Comparison of ENCODE assay signal across 27 cellular contexts in the genomic region with DNA sequence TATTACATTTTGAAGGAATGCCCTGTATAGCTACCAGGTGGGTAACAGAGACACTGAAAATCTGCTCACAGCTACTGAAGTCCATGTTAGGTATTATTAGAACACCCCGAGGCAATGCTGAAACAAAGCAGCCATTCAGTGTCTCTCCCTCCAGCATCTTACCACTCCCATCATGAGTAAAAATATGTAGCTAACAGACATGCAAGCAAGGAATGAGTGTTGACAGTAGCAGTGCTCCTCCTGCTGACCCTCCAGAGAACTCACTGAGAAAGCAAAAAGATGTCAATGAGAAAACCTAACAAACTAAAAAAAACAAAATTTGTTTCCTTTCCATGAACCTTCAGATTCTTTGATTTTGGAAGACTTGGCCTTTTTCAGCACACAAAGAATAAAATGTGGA.
DNase-seq lines count a peak whose midpoint lies in the region; ATAC-seq and TF ChIP-seq lines count a peak whose summit lies in the region.
"Had no signal": no experiment of that assay in that cellular context is flagged by ENCODE, and none has a peak within 500 bp of the region (broad histone marks: within the 10 kb centered on the region; RNA-seq: fewer than 3 reads in every experiment).

No MANE protein-coding gene starts in this region.

- no peaks in the 10 kb centered on the region for H3K36me3 ChIP-seq in neural cell (ENCODE audit: insufficient read depth, low read length)
- no peaks in the 10 kb centered on the region for H3K36me3 ChIP-seq in transverse colon
- H3K36me3 ChIP-seq: breast epithelium, neutrophil, prostate gland, thyroid gland had no signal

- H4K5ac ChIP-seq in H9 (ENCODE audit: insufficient read length, low read depth, low read length), result no peak overlapping the region

- no peak overlapping the region for H3K23ac ChIP-seq in H9 (ENCODE audit: insufficient read length, low read depth, low read length)

- H3K14ac ChIP-seq in H9 (ENCODE audit: insufficient read depth, low read length), result no peak overlapping the region

- H3F3A ChIP-seq in neural cell (ENCODE audit: insufficient read depth, low read length, poor library complexity, severe bottlenecking), result no peaks in the 10 kb centered on the region

- H3K79me2 ChIP-seq in H9 (ENCODE audit: insufficient read depth, low read length), result no peaks in the 10 kb centered on the region
- H3K79me2 ChIP-seq in neural cell (replicated peaks; ENCODE audit: insufficient read depth, low read length), result no peaks in the 10 kb centered on the region

- H4K8ac ChIP-seq in H9 (replicated peaks; ENCODE audit: insufficient read length, low read depth, low read length), result no peak overlapping the region

- no peak overlapping the region for H3K27ac ChIP-seq in H9 (ENCODE audit: insufficient read length, low read depth, low read length)
- no peak overlapping the region for H3K27ac ChIP-seq in neural cell (ENCODE audit: low read length)
- no peak overlapping the region for H3K27ac ChIP-seq in transverse colon
- H3K27ac ChIP-seq: breast epithelium, neutrophil, PC-9, prostate gland, thyroid gland had no signal

- H3K4me1 Mint-ChIP-seq in H9, result no peaks in the 10 kb centered on the region
- H3K4me1 Mint-ChIP-seq: activated B cell treated with CpG ODN at 0.5 μM for 24 hours; CD14-positive monocyte; memory B cell; stimulated activated naive CD8-positive, alpha-beta T cell treated with anti-CD3 and anti-CD28 coated beads, Interleukin-15, amount 100 ng/mL, for 72 hours had no signal

- H3K23me2 ChIP-seq in H9 (ENCODE audit: insufficient read length, low read depth, low read length, poor library complexity, severe bottlenecking), result no peaks in the 10 kb centered on the region

- TF ChIP-seq EP300 in neural cell (conservative IDR thresholded peaks at IDR 0.05; ENCODE audit: poor library complexity, severe bottlenecking) (no peak), transverse colon (IDR thresholded peaks at IDR 0.05; ENCODE audit: low read depth) (no peak)

- no peaks in the 10 kb centered on the region for H3K27me3 ChIP-seq in H9 (ENCODE audit: insufficient read depth, low read length)
- no peaks in the 10 kb centered on the region for H3K27me3 ChIP-seq in neural cell (ENCODE audit: insufficient read depth, low read depth, low read length)
- no peaks in the 10 kb centered on the region for H3K27me3 ChIP-seq in transverse colon
- H3K27me3 ChIP-seq: breast epithelium, neutrophil, thyroid gland had no signal

- no peak overlapping the region for H2BK12ac ChIP-seq in H9 (ENCODE audit: insufficient read length, low read depth, low read length)

- H3K9ac ChIP-seq in H9 (ENCODE audit: extremely low read depth, insufficient read length, low read length) (no peak overlapping the region), neural cell (ENCODE audit: low read length) (no peak overlapping the region)

- no peak for TF ChIP-seq POLR2A in transverse colon (IDR thresholded peaks at IDR 0.05)

- H2AK5ac ChIP-seq in H9 (ENCODE audit: insufficient read length, low read length), result no peak overlapping the region

- H3K4me3 Mint-ChIP-seq in H9, result no peak overlapping the region
- H3K4me3 Mint-ChIP-seq: activated B cell treated with CpG ODN at 0.5 μM for 24 hours; CD14-positive monocyte; memory B cell; stimulated activated naive CD8-positive, alpha-beta T cell treated with anti-CD3 and anti-CD28 coated beads, Interleukin-15, amount 100 ng/mL, for 72 hours had no signal

- no peak overlapping the region for H2BK5ac ChIP-seq in H9 (ENCODE audit: insufficient read length, low read length)

- no peak overlapping the region for H2BK120ac ChIP-seq in H9 (ENCODE audit: low read depth, low read length, poor library complexity, severe bottlenecking)

- ATAC-seq in left colon, result no peak
- ATAC-seq: activated naive CD4-positive, alpha-beta T cell treated with anti-CD3 and anti-CD28 coated beads, Interleukin-2, amount 50 U/mL, for 72 hours; stimulated activated naive CD8-positive, alpha-beta T cell treated with anti-CD3 and anti-CD28 coated beads, Interleukin-15, amount 100 ng/mL, for 72 hours had no signal

- intact Hi-C loops in left colon (cut with DNase I, micrococcal nuclease) (no loop called here), transverse colon (cut with DNase I; ENCODE audit: low total_unique reads) (no loop called here)

- no peak overlapping the region for H2BK20ac ChIP-seq in H9 (ENCODE audit: low read depth, low read length, poor library complexity, severe bottlenecking)

- H2AFZ ChIP-seq in H9 (ENCODE audit: low read length), result no peak overlapping the region
- H2AFZ ChIP-seq in neural cell (ENCODE audit: low read depth, low read length), result no peak overlapping the region
- H2AFZ ChIP-seq: PC-9 had no signal

- H3K27me3 Mint-ChIP-seq in H9 (ENCODE audit: low read depth), result no peaks in the 10 kb centered on the region; the same call in 1 of the 2 replicates
- H3K27me3 Mint-ChIP-seq: activated B cell treated with CpG ODN at 0.5 μM for 24 hours; memory B cell; stimulated activated naive CD8-positive, alpha-beta T cell treated with anti-CD3 and anti-CD28 coated beads, Interleukin-15, amount 100 ng/mL, for 72 hours had no signal

- H2BK15ac ChIP-seq in H9 (ENCODE audit: low read depth, low read length), result no peak overlapping the region

- WGBS in H9 (ENCODE audit: extremely low coverage, insufficient read length, low lambda C conversion rate), result no CpG with 5 or more reads among the region's 1 CpG
- WGBS in transverse colon (ENCODE audit: low coverage in 1 of 2), 2 donors, result 36 to 67% methylated on average over 1 of the region's 1 CpG

- TF ChIP-seq RAD21 in neural cell (conservative IDR thresholded peaks at IDR 0.05), result no peak

- no peaks in the 10 kb centered on the region for H3K36me3 Mint-ChIP-seq in H9 (ENCODE audit: insufficient read depth in 1 of 3, low read depth in 3 of 3)
- H3K36me3 Mint-ChIP-seq: activated naive CD4-positive, alpha-beta T cell treated with anti-CD3 and anti-CD28 coated beads, Interleukin-2, amount 50 U/mL, for 72 hours; CD14-positive monocyte; memory B cell had no signal

- no peak overlapping the region for H3T11ph ChIP-seq in H9 (ENCODE audit: low read length)

- H3K4me3 ChIP-seq in neural cell (ENCODE audit: low read length) (no peak overlapping the region), transverse colon (no peak overlapping the region)
- H3K4me3 ChIP-seq: breast epithelium, PC-9, prostate gland, thyroid gland had no signal

- no peak overlapping the region for H3K4me2 ChIP-seq in H9 (ENCODE audit: insufficient read depth, insufficient read length, low read length)
- H3K4me2 ChIP-seq in neural cell (ENCODE audit: low read length), result no peak overlapping the region
- H3K4me2 ChIP-seq: PC-9 had no signal

- H3K56ac ChIP-seq in H9 (ENCODE audit: insufficient read length, low read depth, low read length), result no peak overlapping the region

- no peak overlapping the region for H3K4ac ChIP-seq in H9 (ENCODE audit: low read depth, low read length)

- no peaks in the 10 kb centered on the region for H3K9me3 ChIP-seq in H9 (ENCODE audit: control insufficient read depth, low read depth, low read length)
- no peaks in the 10 kb centered on the region for H3K9me3 ChIP-seq in neural cell (ENCODE audit: low read length)
- no peaks in the 10 kb centered on the region for H3K9me3 ChIP-seq in transverse colon
- H3K9me3 ChIP-seq: breast epithelium, neutrophil, prostate gland, thyroid gland had no signal

- H4K91ac ChIP-seq in H9 (ENCODE audit: insufficient read length, low read depth, low read length), result no peak overlapping the region

- no peaks in the 10 kb centered on the region for H4K20me1 ChIP-seq in H9 (ENCODE audit: control insufficient read depth, insufficient read depth, insufficient read length)
- H4K20me1 ChIP-seq in neural cell (ENCODE audit: insufficient read depth), result no peaks in the 10 kb centered on the region

- H3K18ac ChIP-seq in H9 (ENCODE audit: insufficient read length, low read depth, low read length), result no peak overlapping the region

- in situ Hi-C loops in transverse colon (cut with MboI; ENCODE audit: low pct_ligation_motif_present in 1 of 4, low pct_unique_long_range_greater_than_20kb in 1 of 4, low sequenced_read_pairs in 3 of 4), result no loop called here

- no peaks in the 10 kb centered on the region for H3K9me2 ChIP-seq in neural cell (ENCODE audit: insufficient read depth, low read length)

- no peak overlapping the region for H3K27ac Mint-ChIP-seq in H9
- H3K27ac Mint-ChIP-seq: activated B cell treated with CpG ODN at 0.5 μM for 24 hours; activated naive CD4-positive, alpha-beta T cell treated with anti-CD3 and anti-CD28 coated beads, Interleukin-2, amount 50 U/mL, for 72 hours; CD14-positive monocyte; memory B cell; stimulated activated naive CD8-positive, alpha-beta T cell treated with anti-CD3 and anti-CD28 coated beads, Interleukin-15, amount 100 ng/mL, for 72 hours had no signal

- peak; percentile 20 for DNase-seq in AG08396 (ENCODE audit: low spot score)
- DNase-seq in H9, result no peak
- peak; percentile 68 for DNase-seq in epidermal melanocyte (ENCODE audit: insufficient read length, low spot score)
- no peak for DNase-seq in activated CD4-positive, alpha-beta T cell treated with anti-CD3 and anti-CD28 coated beads, Interleukin-2, amount 50 U/mL, for 1 hour
- no peak for DNase-seq in left colon
- DNase-seq in transverse colon, result no peak
- DNase-seq in kidney tubule cell (ENCODE audit: low spot score), result no peak
- DNase-seq: activated B cell treated with CpG ODN at 0.5 μM for 24 hours; activated CD4-positive, alpha-beta T cell treated with anti-CD3 and anti-CD28 coated beads, Interleukin-2, amount 50 U/mL, for 48 hours; activated CD8-positive, alpha-beta memory T cell treated with anti-CD3 and anti-CD28 coated beads, Interleukin-2, amount 50 U/mL, for 4 hours; effector CD4-positive, alpha-beta T cell; GOT3; NCI-H1694 treated with DMSO at 0.1 percent for 48 hours; NCI-H510A; NK-92 treated with Interleukin-12 subunit alpha and Interleukin-12 subunit beta, amount 100 ng/mL, for 24 hours; PC-9; SHP77; stimulated activated naive CD8-positive, alpha-beta T cell treated with anti-CD3 and anti-CD28 coated beads, Interleukin-15, amount 100 ng/mL, for 72 hours; T1000; thyroid gland had no signal

- no peaks in the 10 kb centered on the region for H3K79me1 ChIP-seq in H9 (ENCODE audit: insufficient read depth, low read depth, low read length, poor library complexity, severe bottlenecking)

- no peaks in the 10 kb centered on the region for H3K9me3 Mint-ChIP-seq in H9
- H3K9me3 Mint-ChIP-seq: activated B cell treated with CpG ODN at 0.5 μM for 24 hours had no signal

- peak; percentile 49 for TF ChIP-seq CTCF in H9 (conservative IDR thresholded peaks at IDR 0.05)
- TF ChIP-seq CTCF in neural cell (IDR thresholded peaks at IDR 0.05; ENCODE audit: poor library complexity, severe bottlenecking), result peak; percentile 16
- no peak for TF ChIP-seq CTCF in transverse colon (IDR thresholded peaks at IDR 0.05)

- H3K4me1 ChIP-seq in H9 (ENCODE audit: insufficient read depth, low read length) (no peaks in the 10 kb centered on the region), transverse colon (no peaks in the 10 kb centered on the region)
- H3K4me1 ChIP-seq: breast epithelium, prostate gland, thyroid gland had no signal

TF ChIP-seq in neural cell, 6 proteins besides CTCF, POLR2A, EP300 and RAD21 (continues in another document):
- TF ChIP-seq EZH2 (IDR thresholded peaks at IDR 0.05; ENCODE audit: borderline replicate concordance, insufficient read depth, low read length, poor library complexity, severe bottlenecking), result no peak
- TF ChIP-seq TAF1 (IDR thresholded peaks at IDR 0.05; ENCODE audit: low read depth), result no peak

Comparison
In these comparisons a context has a peak if more than half of its experiments do, and no peak if none do; other contexts are left out.
1. DNase-seq: peak in AG08396 (single experiment) and epidermal melanocyte (single experiment); none in H9 (single experiment), activated CD4-positive, alpha-beta T cell treated with anti-CD3 and anti-CD28 coated beads, Interleukin-2, amount 50 U/mL, for 1 hour (single experiment), left colon (0 of 2), transverse colon (single experiment) and kidney tubule cell (single experiment).
2. CTCF ChIP-seq: peak in H9 (single experiment) and neural cell (single experiment); none in transverse colon (0 of 5).